ENCODE assay signal across 1 cellular context in genomic region chr11:119031912-119032280, GRCh38.
TF ChIP-seq lines count a peak whose summit lies in the region.

No MANE protein-coding gene starts in this region.

TF ChIP-seq in HepG2, 621 proteins besides CTCF, POLR2A, EP300 and RAD21:
- TF ChIP-seq CCAR2 (optimal IDR thresholded peaks at IDR 0.05; ENCODE audit: low read depth, low read length): no peak
- no peak for TF ChIP-seq ZNF468 (CRISPR knock-in tag; IDR thresholded peaks at IDR 0.05)
